Comparison of ENCODE assay signal across 9 cellular contexts in genomic region chr5:174724484-174725260, GRCh38. TPM values are rescaled to one million over a fixed set of nuclear protein-coding genes. Genes with fewer than 3 reads are reported as not detected.
A peak's percentile ranks its signal among the peaks of the same experiment; 100 is the strongest.
DNase-seq lines count a peak whose midpoint lies in the region; ATAC-seq and TF ChIP-seq lines count a peak whose summit lies in the region.
"Had no signal": no experiment of that assay in that cellular context is flagged by ENCODE, and none has a peak within 500 bp of the region (broad histone marks: within the 10 kb centered on the region; RNA-seq: fewer than 3 reads in every experiment).

Gene MSX2 (plus strand): TSS chr5:174724582. CDS start chr5:174724660, 78 bp downstream.

- peaks cover 88% of the 10 kb centered on the region for H3K27me3 Mint-ChIP-seq in T-helper 1 cell treated with Interleukin-12 subunit alpha and Interleukin-12 subunit beta and Interleukin-4 antibody, amounts not matched to agents 30 μg/mL and 1 μg/mL, for 36 hours (ENCODE audit: low read depth)

- H3K36me3 Mint-ChIP-seq in T-helper 1 cell treated with Interleukin-12 subunit alpha and Interleukin-12 subunit beta and Interleukin-4 antibody, amounts not matched to agents 30 μg/mL and 1 μg/mL, for 36 hours (ENCODE audit: low read depth): peaks cover 3% of the 10 kb centered on the region

- H3K4me3 ChIP-seq in HFF-Myc (replicated peaks; ENCODE audit: low read depth, low read length) (peak within 1 kb of the TSS; percentile 61), ectodermal cell (ENCODE audit: insufficient read depth, low read depth, low read length) (peak within 1 kb of the TSS; percentile 62), right lobe of liver (peak within 1 kb of the TSS; percentile 21 to 33 (median 32)), OCI-LY7 (ENCODE audit: low read depth, low read length, poor library complexity, severe bottlenecking) (no peak within 1 kb of the TSS)

- H3K36me3 ChIP-seq in ectodermal cell (ENCODE audit: control insufficient read depth, insufficient read depth, low read length) (no peaks in the 10 kb centered on the region), right lobe of liver (no peaks in the 10 kb centered on the region), OCI-LY7 (ENCODE audit: insufficient read depth, low read length) (no peaks in the 10 kb centered on the region)

- H3K4me1 ChIP-seq in ectodermal cell (ENCODE audit: control insufficient read depth, insufficient read depth, low read length) (peaks cover 38% of the 10 kb centered on the region), right lobe of liver (peaks cover 0 to 6% (median 0%) of the 10 kb centered on the region in 4 donors), OCI-LY7 (ENCODE audit: insufficient read depth, low read length, poor library complexity, severe bottlenecking) (no peaks in the 10 kb centered on the region)

- H3K27me3 ChIP-seq in ectodermal cell (ENCODE audit: control insufficient read depth, insufficient read depth, low read length, poor library complexity, severe bottlenecking): peaks cover 97% of the 10 kb centered on the region
- peaks cover 0 to 26% of the 10 kb centered on the region in 2 donors for H3K27me3 ChIP-seq in right lobe of liver

- H3K4me1 Mint-ChIP-seq in T-helper 1 cell treated with Interleukin-12 subunit alpha and Interleukin-12 subunit beta and Interleukin-4 antibody, amounts not matched to agents 30 μg/mL and 1 μg/mL, for 36 hours (ENCODE audit: low read depth): peaks cover 5% of the 10 kb centered on the region

- H3K27ac Mint-ChIP-seq in T-helper 1 cell treated with Interleukin-12 subunit alpha and Interleukin-12 subunit beta and Interleukin-4 antibody, amounts not matched to agents 30 μg/mL and 1 μg/mL, for 36 hours: peak within 1 kb of the TSS; percentile 77

- peaks cover 5% of the 10 kb centered on the region for H3K9me3 Mint-ChIP-seq in T-helper 1 cell treated with Interleukin-12 subunit alpha and Interleukin-12 subunit beta and Interleukin-4 antibody, amounts not matched to agents 30 μg/mL and 1 μg/mL, for 36 hours

- no peaks in the 10 kb centered on the region for H3K9me2 ChIP-seq in OCI-LY7 (ENCODE audit: insufficient read depth, low read length)

- TF ChIP-seq CTCF in HFF-Myc (IDR thresholded peaks at IDR 0.05; ENCODE audit: low read depth, low read length, missing control alignments) (no peak), right lobe of liver (IDR thresholded peaks at IDR 0.05) (no peak), OCI-LY7 (conservative IDR thresholded peaks at IDR 0.05; ENCODE audit: low read length) (no peak)

- CTCF ChIA-PET in OCI-LY7 (lab: Charles Lee; ENCODE audit: unreplicated experiment): no interaction called here

- H3K27ac ChIP-seq in ectodermal cell (ENCODE audit: insufficient read depth, low read depth, low read length, poor library complexity, severe bottlenecking): peak within 1 kb of the TSS; percentile 39
- no peak within 1 kb of the TSS for H3K27ac ChIP-seq in right lobe of liver
- H3K27ac ChIP-seq in OCI-LY7 (ENCODE audit: low read depth, low read length, poor library complexity, severe bottlenecking): no peak within 1 kb of the TSS

- no peak for TF ChIP-seq POLR2A in right lobe of liver (IDR thresholded peaks at IDR 0.05)

- H4K20me1 ChIP-seq in OCI-LY7 (ENCODE audit: insufficient read depth, low read length): no peaks in the 10 kb centered on the region

- WGBS in ectodermal cell, 2 experiments: 0% methylated on average over 87 of the region's 87 CpGs
- WGBS in right lobe of liver (ENCODE audit: insufficient coverage, low coverage, low lambda C conversion rate, missing lambda C conversion rate): 24% methylated on average over 21 of the region's 87 CpGs

- H3K4me3 Mint-ChIP-seq in T-helper 1 cell treated with Interleukin-12 subunit alpha and Interleukin-12 subunit beta and Interleukin-4 antibody, amounts not matched to agents 30 μg/mL and 1 μg/mL, for 36 hours: no peak within 1 kb of the TSS

- H3K4me2 ChIP-seq in OCI-LY7 (ENCODE audit: low read length): no peak within 1 kb of the TSS

- no peaks in the 10 kb centered on the region for H3K79me2 ChIP-seq in OCI-LY7 (ENCODE audit: insufficient read depth, low read depth, low read length)

- peak; percentile 81 to 96 (median 88) for ATAC-seq in right lobe of liver
- ATAC-seq in GM18520 (IDR thresholded peaks at IDR 0.05; ENCODE audit: unreplicated experiment): no peak
- no peak for ATAC-seq in HG03521 (IDR thresholded peaks at IDR 0.05; ENCODE audit: unreplicated experiment)

- POLR2A ChIA-PET in OCI-LY7 (lab: Charles Lee): no interaction called here

- BruUV-seq in OCI-LY7 (replicated peaks; lab: Mats Ljungman, UMichigan): no TSS peak

- intact Hi-C loops in right lobe of liver (cut with DNase I): no loop called here
- intact Hi-C loops in OCI-LY7 (cut with micrococcal nuclease; ENCODE audit: unreplicated experiment): no loop called here

- DNase-seq in HFF-Myc (ENCODE audit: extremely low read depth, low read depth): peak; percentile 32
- peak; percentile 52 to 69 (median 68) for DNase-seq in right lobe of liver
- peak; percentile 19 to 54 for DNase-seq in stimulated activated CD4-positive, alpha-beta T cell treated with anti-CD3 and anti-CD28 coated beads, Interleukin-2, amount 100 ng/mL, for 24 hours
- no peak for DNase-seq in OCI-LY7 (ENCODE audit: low spot score)

- H2AFZ ChIP-seq in OCI-LY7 (ENCODE audit: low read length): no peak within 1 kb of the TSS

- no peaks in the 10 kb centered on the region for H3K9me3 ChIP-seq in ectodermal cell (ENCODE audit: control insufficient read depth, low read length)
- H3K9me3 ChIP-seq in right lobe of liver: no peaks in the 10 kb centered on the region
- H3K9me3 ChIP-seq in OCI-LY7 (ENCODE audit: low read length): no peaks in the 10 kb centered on the region

RNA-seq across cellular contexts. Expression of gene MSX2, which starts in this region (rescaled TPM):
- polyA plus RNA-seq in ectodermal cell (2013, experiment 1 of 4): 39.9 TPM
- 31.5 TPM for polyA plus RNA-seq in ectodermal cell (2013, experiment 2 of 4)
- 40.6 TPM for polyA plus RNA-seq in ectodermal cell (2013, experiment 3 of 4)
- 46.6 TPM for polyA plus RNA-seq in ectodermal cell (2013, experiment 4 of 4)
- total RNA-seq in right lobe of liver: not detected
- total RNA-seq in OCI-LY7 (2014; rRNA removed; shearing (Covaris generic)): not detected in 2 replicates
- not detected in 2 replicates for total RNA-seq in OCI-LY7 (2022)
- total RNA-seq: T-helper 1 cell treated with Interleukin-12 subunit alpha and Interleukin-12 subunit beta and Interleukin-4 antibody, amounts not matched to agents 30 ng/mL and 1 ng/mL, for 36 hours had no signal

Comparison
In these comparisons a context has a peak if more than half of its experiments do, and no peak if none do; other contexts are left out.
1. Peak in DNase-seq, ATAC-seq and H3K4me3 ChIP-seq in right lobe of liver; RNA of the gene not detected or under 1 TPM.